In genomic region chr1:241627453-241628329, GRCh38 we compare ENCODE assay signal across 8 cellular contexts. TPM values are rescaled to one million over a fixed set of nuclear protein-coding genes. Genes with fewer than 3 reads are reported as not detected.
DNase-seq lines count a peak whose midpoint lies in the region; ATAC-seq and TF ChIP-seq lines count a peak whose summit lies in the region.

No MANE protein-coding gene starts in this region.

- peak; percentile 66 for ATAC-seq in GM21737 (IDR thresholded peaks at IDR 0.05; ENCODE audit: unreplicated experiment)

- H3K4me3 ChIP-seq in DOHH2 (ENCODE audit: low read length) = peak overlapping the region; percentile 65
- H3K4me3 ChIP-seq in effector memory CD4-positive, alpha-beta T cell (ENCODE audit: insufficient read depth, low read depth, low read length, poor library complexity, severe bottlenecking) = peak overlapping the region; percentile 15
- H3K4me3 ChIP-seq in neural cell (ENCODE audit: low read length) = no peak overlapping the region

- H2AFZ ChIP-seq in neural cell (ENCODE audit: low read depth, low read length) = no peak overlapping the region

- H3K79me2 ChIP-seq in DOHH2 (ENCODE audit: control insufficient read depth, low read length) (no peaks in the 10 kb centered on the region), neural cell (replicated peaks; ENCODE audit: insufficient read depth, low read length) (no peaks in the 10 kb centered on the region)

- H3K4me2 ChIP-seq in DOHH2 (ENCODE audit: low read length) (peak overlapping the region; percentile 76), neural cell (ENCODE audit: low read length) (no peak overlapping the region)

- H3K36me3 ChIP-seq in DOHH2 (ENCODE audit: control insufficient read depth, low read length) (no peaks in the 10 kb centered on the region), KOPT-K1 (ENCODE audit: insufficient read depth, low read length) (peaks cover 28% of the 10 kb centered on the region), neural cell (ENCODE audit: insufficient read depth, low read length) (no peaks in the 10 kb centered on the region)
- no peaks in the 10 kb centered on the region for H3K36me3 ChIP-seq in effector memory CD4-positive, alpha-beta T cell (ENCODE audit: control insufficient read depth, insufficient read depth, low read length)

- no peak for TF ChIP-seq EP300 in neural cell (conservative IDR thresholded peaks at IDR 0.05; ENCODE audit: poor library complexity, severe bottlenecking)

- H4K20me1 ChIP-seq in DOHH2 (ENCODE audit: control insufficient read depth, insufficient read depth, low read depth, low read length) = no peaks in the 10 kb centered on the region
- no peaks in the 10 kb centered on the region for H4K20me1 ChIP-seq in neural cell (ENCODE audit: insufficient read depth)

- H3K9me2 ChIP-seq in DOHH2 (replicated peaks; ENCODE audit: control insufficient read depth, low read length) = no peaks in the 10 kb centered on the region
- no peaks in the 10 kb centered on the region for H3K9me2 ChIP-seq in neural cell (ENCODE audit: insufficient read depth, low read length)

- TF ChIP-seq RAD21 in neural cell (conservative IDR thresholded peaks at IDR 0.05) = peak; percentile 55

- peak overlapping the region; percentile 51 for H3K27ac ChIP-seq in DOHH2 (ENCODE audit: low read depth, low read length)
- peak overlapping the region; percentile 13 for H3K27ac ChIP-seq in KOPT-K1 (ENCODE audit: low read depth, low read length, poor library complexity, severe bottlenecking)
- H3K27ac ChIP-seq in effector memory CD4-positive, alpha-beta T cell (ENCODE audit: insufficient read depth, low read length, poor library complexity, severe bottlenecking) = peak overlapping the region; percentile 9
- H3K27ac ChIP-seq in neural cell (ENCODE audit: low read length) = no peak overlapping the region

- H3F3A ChIP-seq in DOHH2 (ENCODE audit: control insufficient read depth, insufficient read depth) (peaks cover 9% of the 10 kb centered on the region; the same call in 1 of the 2 replicates), neural cell (ENCODE audit: insufficient read depth, low read length, poor library complexity, severe bottlenecking) (no peaks in the 10 kb centered on the region)

- H3K4me1 ChIP-seq in DOHH2 (ENCODE audit: control insufficient read depth, low read length) = peaks cover 24% of the 10 kb centered on the region
- no peaks in the 10 kb centered on the region for H3K4me1 ChIP-seq in effector memory CD4-positive, alpha-beta T cell (ENCODE audit: control insufficient read depth, insufficient read depth, low read length, poor library complexity, severe bottlenecking)

- TF ChIP-seq CTCF in DOHH2 (IDR thresholded peaks at IDR 0.05; ENCODE audit: low read depth, low read length, poor library complexity, severe bottlenecking) (peak; percentile 73), neural cell (IDR thresholded peaks at IDR 0.05; ENCODE audit: poor library complexity, severe bottlenecking) (peak; percentile 54)

- no peaks in the 10 kb centered on the region for H3K9me3 ChIP-seq in DOHH2 (ENCODE audit: control insufficient read depth, insufficient read depth, low read length)
- no peaks in the 10 kb centered on the region for H3K9me3 ChIP-seq in KOPT-K1 (ENCODE audit: insufficient read depth, low read length, poor library complexity, severe bottlenecking)
- H3K9me3 ChIP-seq in effector memory CD4-positive, alpha-beta T cell (ENCODE audit: control insufficient read depth, low read length) = no peaks in the 10 kb centered on the region
- no peaks in the 10 kb centered on the region for H3K9me3 ChIP-seq in neural cell (ENCODE audit: low read length)

- DNase-seq in A172 (ENCODE audit: low spot score) (peak; percentile 81), T-helper 9 cell (peak; percentile 5), OCI-M2 (lab: John Stamatoyannopoulos, UW; ENCODE audit: unreplicated experiment) (no peak)
- peak in 1 of 3 donors; percentile 17 for DNase-seq in effector memory CD4-positive, alpha-beta T cell

- H3K27me3 ChIP-seq in DOHH2 (ENCODE audit: control insufficient read depth, low read length) (no peaks in the 10 kb centered on the region), neural cell (ENCODE audit: insufficient read depth, low read depth, low read length) (no peaks in the 10 kb centered on the region)
- H3K27me3 ChIP-seq in effector memory CD4-positive, alpha-beta T cell (replicated peaks; ENCODE audit: control insufficient read depth, insufficient read depth, low read length, poor library complexity, severe bottlenecking) = no peaks in the 10 kb centered on the region

- no peak overlapping the region for H3K9ac ChIP-seq in neural cell (ENCODE audit: low read length)

TF ChIP-seq in neural cell, 6 proteins besides CTCF, POLR2A, EP300 and RAD21:
- TF ChIP-seq POLR2AphosphoS5 (IDR thresholded peaks at IDR 0.05) (no peak), SMC3 (conservative IDR thresholded peaks at IDR 0.05; ENCODE audit: poor library complexity) (peak; percentile 53)

RNA-seq across cellular contexts. Expression of gene CHML, which starts 12.5 kb away (rescaled TPM):
- 45.7 and 55.4 TPM in 2 replicates for total RNA-seq in A172 (2014; rRNA removed; shearing (Covaris generic))
- polyA plus RNA-seq in neural cell = 17.3 and 18.5 TPM in 2 replicates
- polyA minus RNA-seq in neural cell = 43.1 and 47.9 TPM in 2 replicates

RNA-seq across cellular contexts. Expression of gene OPN3, which starts 12.5 kb away (rescaled TPM):
- 12.1 and 22.8 TPM in 2 replicates for total RNA-seq in A172 (2014; rRNA removed; shearing (Covaris generic))
- polyA plus RNA-seq in neural cell = 0.54 and 2.7 TPM in 2 replicates
- polyA minus RNA-seq in neural cell = 2.0 and 3.4 TPM in 2 replicates

RNA-seq across cellular contexts. Expression of gene WDR64, which starts 24.4 kb away (rescaled TPM):
- total RNA-seq in A172 (2014; rRNA removed; shearing (Covaris generic)) = not detected in 2 replicates
- 0.21 TPM in 1 of 2 replicates, not detected in the other for polyA plus RNA-seq in neural cell
- not detected in 2 replicates for polyA minus RNA-seq in neural cell
